ENCODE assay signal across 9 cellular contexts in genomic region chr19:45253396-45254027, GRCh38. TPM values are rescaled to one million over a fixed set of nuclear protein-coding genes. Genes with fewer than 3 reads are reported as not detected.
DNase-seq lines count a peak whose midpoint lies in the region; ATAC-seq and TF ChIP-seq lines count a peak whose summit lies in the region.
"Had no signal": no experiment of that assay in that cellular context is flagged by ENCODE, and none has a peak within 500 bp of the region (broad histone marks: within the 10 kb centered on the region; RNA-seq: fewer than 3 reads in every experiment).

No MANE protein-coding gene starts in this region.

- no TSS peak for BruUV-seq in PC-3 (replicated peaks; lab: Mats Ljungman, UMichigan)

- TF ChIP-seq CTCF in DND-41 (IDR thresholded peaks at IDR 0.05; ENCODE audit: borderline replicate concordance, extremely low read depth, low read length, poor library complexity, severe bottlenecking) (no peak), PC-3 (conservative IDR thresholded peaks at IDR 0.05; ENCODE audit: low read depth, low read length) (no peak), coronary artery (IDR thresholded peaks at IDR 0.05) (no peak), osteocyte (IDR thresholded peaks at IDR 0.05) (no peak)

- no peaks in the 10 kb centered on the region for H3K9me2 ChIP-seq in PC-3 (replicated peaks; ENCODE audit: low read length)

- H3F3A ChIP-seq in PC-3 (ENCODE audit: low read length, unreplicated experiment), result no peaks in the 10 kb centered on the region

- peak overlapping the region; percentile 72; the same call in 1 of the 2 replicates for H3K9ac ChIP-seq in DND-41 (ENCODE audit: low read depth, low read length)
- no peak overlapping the region for H3K9ac ChIP-seq in PC-3 (ENCODE audit: low read length)

- H3K36me3 Mint-ChIP-seq in osteocyte (ENCODE audit: unreplicated experiment), result no peaks in the 10 kb centered on the region

- intact Hi-C loops in PC-3 (cut with micrococcal nuclease), result loop anchor here (10.0 kb wide), 1 partner anchor 239 kb away; no protein-coding TSS in a partner anchor

- H3K27ac Mint-ChIP-seq in osteocyte (ENCODE audit: unreplicated experiment), result peak overlapping the region; percentile 81

- POLR2A ChIA-PET in PC-3 (lab: Charles Lee; ENCODE audit: unreplicated experiment), result interaction anchor here (0.6 kb wide), 1 partner anchor 138 kb away, joined by 8 read pairs; no protein-coding TSS in a partner anchor

- H4K20me1 ChIP-seq in DND-41 (ENCODE audit: insufficient read depth, low read length) (peaks cover 28% of the 10 kb centered on the region), PC-3 (ENCODE audit: low read length) (no peaks in the 10 kb centered on the region)

- H3K4me1 ChIP-seq in DND-41 (ENCODE audit: insufficient read depth, low read length) (peaks cover 41% of the 10 kb centered on the region), PC-3 (ENCODE audit: insufficient read depth, low read length) (peaks cover 10% of the 10 kb centered on the region; the same call in 1 of the 2 replicates)

- H2AFZ ChIP-seq in DND-41 (ENCODE audit: low read depth, low read length) (no peak overlapping the region), PC-3 (ENCODE audit: low read length) (no peak overlapping the region)

- ATAC-seq in DND-41 (ENCODE audit: insufficient read depth, low read depth) (no peak), PC-3 (no peak)

- H3K9me3 ChIP-seq in DND-41 (ENCODE audit: insufficient read depth, low read length, severe bottlenecking) (no peaks in the 10 kb centered on the region), PC-3 (ENCODE audit: low read length) (no peaks in the 10 kb centered on the region)
- H3K9me3 ChIP-seq: thyroid gland had no signal

- peaks cover 35% of the 10 kb centered on the region for H3K4me1 Mint-ChIP-seq in osteocyte (ENCODE audit: unreplicated experiment)

- H3K4me2 ChIP-seq in DND-41 (ENCODE audit: insufficient read depth, low read length), result peak overlapping the region; percentile 83
- 0 out of 2 replicates have a peak overlapping the region, but pooled peaks have one; percentile 92 for H3K4me2 ChIP-seq in PC-3 (ENCODE audit: low read length)

- H3K27ac ChIP-seq in DND-41 (ENCODE audit: low read length), result peak overlapping the region; percentile 13; the same call in 1 of the 2 replicates
- no peak overlapping the region for H3K27ac ChIP-seq in PC-3 (ENCODE audit: low read length)
- no peak overlapping the region for H3K27ac ChIP-seq in coronary artery
- H3K27ac ChIP-seq: thyroid gland had no signal

- peaks cover 4% of the 10 kb centered on the region; the same call in 1 of the 2 replicates for H3K36me3 ChIP-seq in DND-41 (ENCODE audit: insufficient read depth, low read length)
- no peaks in the 10 kb centered on the region for H3K36me3 ChIP-seq in PC-3 (ENCODE audit: low read depth, low read length)
- H3K36me3 ChIP-seq: thyroid gland had no signal

- H3K4me3 ChIP-seq in DND-41 (ENCODE audit: low read depth in 1 of 2, low read length in 2 of 2) (peak overlapping the region in 1 of 2 experiments; percentile 91; a peak in 1 of 4 replicates), PC-3 (ENCODE audit: low read length) (no peak overlapping the region), coronary artery (peak overlapping the region; percentile 16)
- H3K4me3 ChIP-seq: thyroid gland had no signal

- H3K79me2 ChIP-seq in DND-41 (ENCODE audit: insufficient read depth, low read length) (peaks cover 44% of the 10 kb centered on the region), PC-3 (ENCODE audit: low read length) (peaks cover 32% of the 10 kb centered on the region)

- CTCF ChIA-PET in PC-3 (lab: Charles Lee), result no interaction called here

- H3K4me3 Mint-ChIP-seq in osteocyte (ENCODE audit: unreplicated experiment), result peak overlapping the region; percentile 83

- no peaks in the 10 kb centered on the region for H3K9me3 Mint-ChIP-seq in osteocyte (ENCODE audit: unreplicated experiment)

- peak; percentile 11 for DNase-seq in DND-41
- no peak for DNase-seq in PC-3
- no peak for DNase-seq in coronary artery (ENCODE audit: low spot score)
- DNase-seq in osteocyte (ENCODE audit: extremely low spot score, unreplicated experiment), result no peak
- DNase-seq in SHP77 (lab: John Stamatoyannopoulos, UW), result no peak
- DNase-seq in DMS79 treated with DMSO at 0.1 percent for 48 hours (lab: John Stamatoyannopoulos, UW), result no peak
- DNase-seq in NCI-H2107 treated with DMSO at 0.1 percent for 48 hours (lab: John Stamatoyannopoulos, UW; ENCODE audit: unreplicated experiment), result no peak
- DNase-seq: NCI-H446, thyroid gland had no signal

- no peaks in the 10 kb centered on the region for H3K27me3 Mint-ChIP-seq in osteocyte (ENCODE audit: unreplicated experiment)

- H3K27me3 ChIP-seq in DND-41 (ENCODE audit: insufficient read depth, low read length, poor library complexity) (no peaks in the 10 kb centered on the region), PC-3 (ENCODE audit: low read length) (no peaks in the 10 kb centered on the region)
- H3K27me3 ChIP-seq: thyroid gland had no signal

RNA-seq across cellular contexts. Expression of gene MARK4, which starts 2.4 kb away (rescaled TPM):
- total RNA-seq in PC-3 (2014; rRNA removed) (12.1 and 21.8 TPM in 2 replicates), osteocyte (61.2 and 66.5 TPM in 2 replicates)

RNA-seq across cellular contexts. Expression of gene EXOC3L2, which starts 8.3 kb away (rescaled TPM):
- total RNA-seq in PC-3 (2014; rRNA removed), result not detected in 2 replicates
- total RNA-seq in osteocyte, result 8.4 and 11.1 TPM in 2 replicates
